20 cellular contexts compared by ENCODE assay signal in the genomic region with DNA sequence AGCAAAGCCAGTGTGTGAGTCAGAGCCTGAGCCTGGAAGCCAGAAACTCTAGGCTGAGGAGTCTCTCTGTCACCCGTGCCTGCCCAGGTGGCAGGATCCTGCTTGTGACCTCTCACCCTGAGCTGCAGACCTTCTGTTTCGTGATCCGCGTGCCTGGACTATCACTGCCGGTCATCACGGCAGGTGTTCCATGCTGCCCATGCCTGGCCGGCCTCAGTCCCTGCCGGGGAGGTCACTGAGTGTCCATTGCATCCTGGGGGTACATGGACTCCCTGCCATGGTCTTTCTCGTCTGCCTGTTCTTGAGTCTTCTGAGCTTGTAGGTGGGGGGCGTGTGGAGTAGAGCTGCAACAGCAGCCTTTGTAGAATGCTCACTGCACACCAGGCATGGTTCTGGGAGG.
"Had no signal": no experiment of that assay in that cellular context is flagged by ENCODE, and none has a peak within 500 bp of the region (broad histone marks: within the 10 kb centered on the region; RNA-seq: fewer than 3 reads in every experiment).

No MANE protein-coding gene starts in this region.

- H3K27ac Mint-ChIP-seq: activated CD4-positive, alpha-beta T cell treated with anti-CD3 and anti-CD28 coated beads, Interleukin-2, amount 10 ng/mL, durations not matched to agents 24 days and 14 days; activated naive CD8-positive, alpha-beta T cell treated with anti-CD3 and anti-CD28 coated beads, Interleukin-2, amount 50 U/mL, for 24 hours; activated T-helper 1 cell treated with anti-CD3 and anti-CD28 coated beads, Interleukin-12 subunit alpha, Interleukin-12 subunit beta, Interleukin-2, Interleukin-4 antibody, amounts not matched to agents 30 ng/mL and 10 ng/mL and 1 ng/mL, durations not matched to agents 14 hours and 24 hours and 36 hours; dendritic cell treated with granulocyte-macrophage colony-stimulating factor and Interleukin-4, amounts not matched to agents 40 ng/mL and 50 ng/mL, for 4 days; naive thymus-derived CD8-positive, alpha-beta T cell; neural progenitor cell; stimulated activated effector memory CD8-positive, alpha-beta T cell treated with anti-CD3 and anti-CD28 coated beads, Interleukin-12 subunit alpha, Interleukin-12 subunit beta, amount 100 ng/mL, for 72 hours; stimulated activated naive CD8-positive, alpha-beta T cell treated with anti-CD3 and anti-CD28 coated beads, Interleukin-15, amount 100 ng/mL, for 72 hours had no signal

- ATAC-seq: activated CD4-positive, CD25-positive, alpha-beta regulatory T cell treated with anti-CD3 and anti-CD28 coated beads, Interleukin-2, amount 50 U/mL, for 24 hours; activated naive CD8-positive, alpha-beta T cell treated with anti-CD3 and anti-CD28 coated beads, Interleukin-2, amount 50 U/mL, for 24 hours; body of pancreas; left ventricle myocardium superior; naive thymus-derived CD8-positive, alpha-beta T cell; SK-N-SH treated with all-trans-retinoic acid at 6 μM for 48 hours; stimulated activated effector memory CD8-positive, alpha-beta T cell treated with anti-CD3 and anti-CD28 coated beads, Interleukin-12 subunit alpha, Interleukin-12 subunit beta, amount 100 ng/mL, for 72 hours; stimulated activated naive CD8-positive, alpha-beta T cell treated with anti-CD3 and anti-CD28 coated beads, Interleukin-15, amount 100 ng/mL, for 72 hours had no signal

- DNase-seq: activated CD4-positive, alpha-beta T cell treated with anti-CD3 and anti-CD28 coated beads, Interleukin-2, amount 10 ng/mL, durations not matched to agents 24 days and 14 days; activated gamma-delta T cell; activated naive CD4-positive, alpha-beta T cell treated with anti-CD3 and anti-CD28 coated beads, Interleukin-2, amount 50 U/mL, for 16 hours; activated naive CD8-positive, alpha-beta T cell treated with anti-CD3 and anti-CD28 coated beads, Interleukin-2, amount 50 U/mL, for 24 hours; anterior cingulate cortex; body of pancreas; effector CD8-positive, alpha-beta T cell; hippocampal formation; left ventricle myocardium superior; mesenchymal stem cell; naive thymus-derived CD8-positive, alpha-beta T cell; stimulated activated CD4-positive, alpha-beta T cell treated with anti-CD3 and anti-CD28 coated beads, Interleukin-1b, Interleukin-23, amount 100 ng/mL, for 48 hours; stimulated activated naive CD8-positive, alpha-beta T cell treated with anti-CD3 and anti-CD28 coated beads, Interleukin-15, amount 100 ng/mL, for 72 hours; tibial artery had no signal

- H3K4me1 Mint-ChIP-seq: activated CD4-positive, alpha-beta T cell treated with anti-CD3 and anti-CD28 coated beads, Interleukin-2, amount 10 ng/mL, durations not matched to agents 24 days and 14 days; activated naive CD8-positive, alpha-beta T cell treated with anti-CD3 and anti-CD28 coated beads, Interleukin-2, amount 50 U/mL, for 24 hours; naive thymus-derived CD8-positive, alpha-beta T cell; stimulated activated effector memory CD8-positive, alpha-beta T cell treated with anti-CD3 and anti-CD28 coated beads, Interleukin-12 subunit alpha, Interleukin-12 subunit beta, amount 100 ng/mL, for 72 hours; stimulated activated naive CD8-positive, alpha-beta T cell treated with anti-CD3 and anti-CD28 coated beads, Interleukin-15, amount 100 ng/mL, for 72 hours had no signal

- H3K27me3 Mint-ChIP-seq: dendritic cell treated with granulocyte-macrophage colony-stimulating factor and Interleukin-4, amounts not matched to agents 40 ng/mL and 50 ng/mL, for 4 days had no signal

- H3K9me3 Mint-ChIP-seq: activated CD4-positive, alpha-beta T cell treated with anti-CD3 and anti-CD28 coated beads, Interleukin-2, amount 10 ng/mL, durations not matched to agents 24 days and 14 days; activated naive CD8-positive, alpha-beta T cell treated with anti-CD3 and anti-CD28 coated beads, Interleukin-2, amount 50 U/mL, for 24 hours; activated T-helper 1 cell treated with anti-CD3 and anti-CD28 coated beads, Interleukin-12 subunit alpha, Interleukin-12 subunit beta, Interleukin-2, Interleukin-4 antibody, amounts not matched to agents 30 ng/mL and 10 ng/mL and 1 ng/mL, durations not matched to agents 14 hours and 24 hours and 36 hours; dendritic cell treated with granulocyte-macrophage colony-stimulating factor and Interleukin-4, amounts not matched to agents 40 ng/mL and 50 ng/mL, for 4 days; stimulated activated effector memory CD8-positive, alpha-beta T cell treated with anti-CD3 and anti-CD28 coated beads, Interleukin-12 subunit alpha, Interleukin-12 subunit beta, amount 100 ng/mL, for 72 hours had no signal

- H3K36me3 Mint-ChIP-seq: neural progenitor cell; stimulated activated effector memory CD8-positive, alpha-beta T cell treated with anti-CD3 and anti-CD28 coated beads, Interleukin-12 subunit alpha, Interleukin-12 subunit beta, amount 100 ng/mL, for 72 hours had no signal

- H3K4me3 Mint-ChIP-seq: activated CD4-positive, alpha-beta T cell treated with anti-CD3 and anti-CD28 coated beads, Interleukin-2, amount 10 ng/mL, durations not matched to agents 24 days and 14 days; activated naive CD8-positive, alpha-beta T cell treated with anti-CD3 and anti-CD28 coated beads, Interleukin-2, amount 50 U/mL, for 24 hours; activated T-helper 1 cell treated with anti-CD3 and anti-CD28 coated beads, Interleukin-12 subunit alpha, Interleukin-12 subunit beta, Interleukin-2, Interleukin-4 antibody, amounts not matched to agents 30 ng/mL and 10 ng/mL and 1 ng/mL, durations not matched to agents 14 hours and 24 hours and 36 hours; dendritic cell treated with granulocyte-macrophage colony-stimulating factor and Interleukin-4, amounts not matched to agents 40 ng/mL and 50 ng/mL, for 4 days; naive thymus-derived CD8-positive, alpha-beta T cell; neural progenitor cell; stimulated activated effector memory CD8-positive, alpha-beta T cell treated with anti-CD3 and anti-CD28 coated beads, Interleukin-12 subunit alpha, Interleukin-12 subunit beta, amount 100 ng/mL, for 72 hours; stimulated activated naive CD8-positive, alpha-beta T cell treated with anti-CD3 and anti-CD28 coated beads, Interleukin-15, amount 100 ng/mL, for 72 hours had no signal
